ENCODE assay signal across 9 cellular contexts in the genomic region with DNA sequence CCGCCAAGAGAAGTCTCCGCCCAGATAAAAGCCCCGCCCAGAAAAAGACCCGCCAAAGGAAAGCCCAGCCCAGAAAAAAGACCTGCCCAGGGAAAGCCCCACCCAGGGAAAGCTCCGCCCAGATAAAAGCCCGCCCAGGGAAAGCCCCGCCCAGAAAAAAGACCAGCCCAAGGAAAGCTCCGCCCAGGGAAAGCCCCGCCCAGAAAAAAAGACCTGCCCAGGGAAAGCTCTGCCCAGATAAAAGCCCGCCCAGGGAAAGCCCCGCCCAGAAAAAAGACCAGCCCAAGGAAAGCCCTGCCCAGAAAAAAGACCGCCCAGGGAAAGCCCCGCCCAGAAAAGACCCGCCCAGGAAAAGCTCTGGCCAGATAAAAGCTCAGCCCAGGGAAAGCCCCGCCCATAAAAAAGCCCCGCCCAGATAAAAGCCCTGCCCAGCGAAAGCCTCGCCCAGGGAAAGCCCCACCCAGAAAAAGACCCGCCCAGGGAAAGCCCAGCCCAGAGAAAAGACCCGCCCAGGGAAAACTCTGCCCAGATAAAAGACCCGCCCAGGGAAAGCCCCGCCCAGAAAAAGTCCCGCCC. TPM values are rescaled to one million over a fixed set of nuclear protein-coding genes. Genes with fewer than 3 reads are reported as not detected.
DNase-seq lines count a peak whose midpoint lies in the region; ATAC-seq and TF ChIP-seq lines count a peak whose summit lies in the region.
"Had no signal": no experiment of that assay in that cellular context is flagged by ENCODE, and none has a peak within 500 bp of the region (broad histone marks: within the 10 kb centered on the region; RNA-seq: fewer than 3 reads in every experiment).

No MANE protein-coding gene starts in this region.

- TF ChIP-seq CTCF in GM20000 (IDR thresholded peaks at IDR 0.05; ENCODE audit: extremely low read depth, missing control alignments) (no peak), mucosa of descending colon (IDR thresholded peaks at IDR 0.05) (no peak)

- H3K4me1 ChIP-seq in SJSA1 (replicated peaks) (no peaks in the 10 kb centered on the region), mucosa of descending colon (ENCODE audit: low read depth) (no peaks in the 10 kb centered on the region)
- H3K4me1 ChIP-seq: right lobe of liver had no signal

- H3K9me3 ChIP-seq in SJSA1 (replicated peaks), result no peaks in the 10 kb centered on the region
- H3K9me3 ChIP-seq in mucosa of descending colon, result no peaks in the 10 kb centered on the region
- H3K9me3 ChIP-seq: right lobe of liver had no signal

- intact Hi-C loops in mucosa of descending colon (cut with DNase I, micrococcal nuclease), result no loop called here

- H3K4me3 ChIP-seq in SJSA1, result no peak overlapping the region
- no peak overlapping the region for H3K4me3 ChIP-seq in mucosa of descending colon
- H3K4me3 ChIP-seq: right lobe of liver had no signal

- peak; percentile 79 for ATAC-seq in mucosa of descending colon
- ATAC-seq in HG03565 (IDR thresholded peaks at IDR 0.05; ENCODE audit: unreplicated experiment), result no peak

- H3K27ac ChIP-seq in SJSA1, result no peak overlapping the region
- H3K27ac ChIP-seq: right lobe of liver had no signal

- DNase-seq in EH (ENCODE audit: low read depth) (peak; percentile 51), GM20000 (ENCODE audit: low spot score) (peak; percentile 94), HT1080 (ENCODE audit: low read depth) (peak; percentile 34), SJSA1 (ENCODE audit: low read depth in 1 of 2, low spot score in 2 of 2) (peak; percentile 53 to 76), mucosa of descending colon (peak; percentile 76 to 85 (median 77)), dedifferentiated amniotic fluid mesenchymal stem cell (ENCODE audit: extremely low spot score) (no peak), epidermal melanocyte (ENCODE audit: insufficient read length, low spot score) (no peak)
- DNase-seq: right lobe of liver had no signal

- H3K36me3 ChIP-seq in SJSA1 (no peaks in the 10 kb centered on the region), mucosa of descending colon (ENCODE audit: low read depth) (no peaks in the 10 kb centered on the region)
- H3K36me3 ChIP-seq: right lobe of liver had no signal

- H3K27me3 ChIP-seq in SJSA1 (replicated peaks), result peaks cover 17% of the 10 kb centered on the region

RNA-seq across cellular contexts. Expression of gene GRIN1, which starts 11.6 kb away (rescaled TPM):
- not detected in 2 replicates for total RNA-seq in HT1080 (2014; rRNA removed; shearing (Covaris generic))
- polyA plus RNA-seq in HT1080 (2015; cell fraction: cytosol; rRNA removed), result 0.06 TPM in 1 of 2 replicates, not detected in the other
- polyA plus RNA-seq in HT1080 (2015; cell fraction: nucleus; rRNA removed), result not detected in 2 replicates
- total RNA-seq in SJSA1 (2014; rRNA removed; shearing (Covaris generic)), result not detected in 2 replicates
- total RNA-seq in mucosa of descending colon, result 1 to 10 TPM in 1 of 3 donors, under 1 TPM in 1, not detected in 1; 0.36 to 2.6 TPM
- total RNA-seq: right lobe of liver had no signal

RNA-seq across cellular contexts. Expression of gene LRRC26, which starts 19.3 kb away (rescaled TPM):
- total RNA-seq in HT1080 (2014; rRNA removed; shearing (Covaris generic)), result not detected in 2 replicates
- not detected in 2 replicates for polyA plus RNA-seq in HT1080 (2015; cell fraction: cytosol; rRNA removed)
- not detected in 2 replicates for polyA plus RNA-seq in HT1080 (2015; cell fraction: nucleus; rRNA removed)
- total RNA-seq in SJSA1 (2014; rRNA removed; shearing (Covaris generic)), result not detected in 2 replicates
- 10 to 100 TPM; 18.7 to 63.0 (median 58.9) TPM for total RNA-seq in mucosa of descending colon

RNA-seq across cellular contexts. Expression of gene TMEM210, which starts 21.3 kb away (rescaled TPM):
- not detected in 2 replicates for total RNA-seq in HT1080 (2014; rRNA removed; shearing (Covaris generic))
- polyA plus RNA-seq in HT1080 (2015; cell fraction: cytosol; rRNA removed), result not detected in 2 replicates
- not detected in 2 replicates for polyA plus RNA-seq in HT1080 (2015; cell fraction: nucleus; rRNA removed)
- not detected in 2 replicates for total RNA-seq in SJSA1 (2014; rRNA removed; shearing (Covaris generic))
- 1 to 10 TPM in 1 of 3 donors, not detected in 2; 1.0 TPM for total RNA-seq in mucosa of descending colon
- total RNA-seq: right lobe of liver had no signal

RNA-seq across cellular contexts. Expression of gene DPP7, which starts 36.0 kb away (rescaled TPM):
- total RNA-seq in HT1080 (2014; rRNA removed; shearing (Covaris generic)), result 43.8 and 45.5 TPM in 2 replicates
- polyA plus RNA-seq in HT1080 (2015; cell fraction: cytosol; rRNA removed), result 60.6 and 61.9 TPM in 2 replicates
- polyA plus RNA-seq in HT1080 (2015; cell fraction: nucleus; rRNA removed), result 299 and 327 TPM in 2 replicates
- 5.1 and 6.4 TPM in 2 replicates for total RNA-seq in SJSA1 (2014; rRNA removed; shearing (Covaris generic))
- 100 to 1,000 TPM in 1 of 3 donors, 10 to 100 TPM in 2; 47.0 to 114 (median 51.5) TPM for total RNA-seq in mucosa of descending colon

RNA-seq across cellular contexts. Expression of gene ANAPC2, which starts 37.8 kb away (rescaled TPM):
- total RNA-seq in HT1080 (2014; rRNA removed; shearing (Covaris generic)), result 18.5 and 27.2 TPM in 2 replicates
- 18.3 and 20.2 TPM in 2 replicates for polyA plus RNA-seq in HT1080 (2015; cell fraction: cytosol; rRNA removed)
- polyA plus RNA-seq in HT1080 (2015; cell fraction: nucleus; rRNA removed), result 106 and 112 TPM in 2 replicates
- total RNA-seq in SJSA1 (2014; rRNA removed; shearing (Covaris generic)), result 11.7 and 13.7 TPM in 2 replicates
- 10 to 100 TPM; 60.8 to 65.9 (median 61.7) TPM for total RNA-seq in mucosa of descending colon

Comparison
In these comparisons a context has a peak if more than half of its experiments do, and no peak if none do; other contexts are left out.
1. DNase-seq: peak in EH (single experiment), GM20000 (single experiment), HT1080 (single experiment), SJSA1 (2 of 2) and mucosa of descending colon (3 of 3); none in dedifferentiated amniotic fluid mesenchymal stem cell (single experiment) and epidermal melanocyte (single experiment).
2. RNA of gene LRRC26, which starts 19.3 kb away (total RNA-seq): 18.7 to 63.0 TPM in mucosa of descending colon; not detected in HT1080 and not detected in SJSA1; every median in the first group is over 10 times any median in the second.